17 cellular contexts compared by ENCODE assay signal in genomic region chr9:78680196-78680595, GRCh38.
"Had no signal": no experiment of that assay in that cellular context is flagged by ENCODE, and none has a peak within 500 bp of the region (broad histone marks: within the 10 kb centered on the region; RNA-seq: fewer than 3 reads in every experiment).

No MANE protein-coding gene starts in this region.

- DNase-seq: effector memory CD4-positive, alpha-beta T cell; gastrocnemius medialis; kidney; left colon; mesendoderm; naive B cell; retina; right lobe of liver; stimulated activated CD4-positive, alpha-beta T cell treated with anti-CD3 and anti-CD28 coated beads, Interleukin-4, amount 100 ng/mL, for 1 hour; stimulated activated CD8-positive, alpha-beta memory T cell treated with anti-CD3 and anti-CD28 coated beads, Interleukin-4, amount 100 ng/mL, for 48 hours; stimulated activated naive CD8-positive, alpha-beta T cell treated with anti-CD3 and anti-CD28 coated beads, Interleukin-15, Interleukin-2, amounts not matched to agents 100 U/mL and 50 U/mL, for 24 hours; tibial artery; upper lobe of left lung; uterus had no signal

- H3K4me1 ChIP-seq: gastrocnemius medialis, parathyroid adenoma, prostate gland, right lobe of liver, suprapubic skin, tibial artery, upper lobe of left lung, uterus had no signal

- H3K36me3 ChIP-seq: gastrocnemius medialis, prostate gland, right lobe of liver, suprapubic skin, tibial artery, upper lobe of left lung, uterus had no signal

- H3K27me3 ChIP-seq: gastrocnemius medialis, right lobe of liver, suprapubic skin, tibial artery, upper lobe of left lung had no signal

- H3K27ac ChIP-seq: gastrocnemius medialis, parathyroid adenoma, prostate gland, right lobe of liver, suprapubic skin, tibial artery, upper lobe of left lung, uterus had no signal

- H3K4me3 ChIP-seq: gastrocnemius medialis, prostate gland, right lobe of liver, suprapubic skin, tibial artery, upper lobe of left lung, uterus had no signal

- H3K9me3 ChIP-seq: gastrocnemius medialis, prostate gland, right lobe of liver, suprapubic skin, tibial artery, upper lobe of left lung, uterus had no signal

- H3K9ac ChIP-seq: parathyroid adenoma had no signal
